1 cellular context compared by ENCODE assay signal in genomic region chr14:91575469-91576208, GRCh38.
TF ChIP-seq lines count a peak whose summit lies in the region.

No MANE protein-coding gene starts in this region.

TF ChIP-seq in WTC11, 78 proteins besides CTCF, POLR2A, EP300 and RAD21 (continued from another document):
- TF ChIP-seq ZSCAN18 (CRISPR knock-in tag; IDR thresholded peaks at IDR 0.05) = no peak
- TF ChIP-seq PREB (CRISPR knock-in tag; IDR thresholded peaks at IDR 0.05; ENCODE audit: borderline replicate concordance) = no peak
- no peak for TF ChIP-seq FOXJ3 (CRISPR knock-in tag; IDR thresholded peaks at IDR 0.05; ENCODE audit: borderline replicate concordance)
- TF ChIP-seq CREM (CRISPR knock-in tag; IDR thresholded peaks at IDR 0.05) = no peak
- no peak for TF ChIP-seq ATF6 (CRISPR knock-in tag; IDR thresholded peaks at IDR 0.05)
- no peak for TF ChIP-seq MYBL2 (CRISPR knock-in tag; IDR thresholded peaks at IDR 0.05)
- TF ChIP-seq SMAD3 (CRISPR knock-in tag; IDR thresholded peaks at IDR 0.05; ENCODE audit: borderline replicate concordance) = no peak
- TF ChIP-seq ATF1 (CRISPR knock-in tag; IDR thresholded peaks at IDR 0.05) = no peak
- TF ChIP-seq ZNF121 (CRISPR knock-in tag; IDR thresholded peaks at IDR 0.05) = no peak
- no peak for TF ChIP-seq MLX (CRISPR knock-in tag; IDR thresholded peaks at IDR 0.05)
- no peak for TF ChIP-seq NFYB (CRISPR knock-in tag; conservative IDR thresholded peaks at IDR 0.05; ENCODE audit: low read depth)
- no peak for TF ChIP-seq USF1 (CRISPR knock-in tag; IDR thresholded peaks at IDR 0.05)
